8 cellular contexts compared by ENCODE assay signal in genomic region chr5:78983601-78984000, GRCh38. TPM values are rescaled to one million over a fixed set of nuclear protein-coding genes. Genes with fewer than 3 reads are reported as not detected.
DNase-seq lines count a peak whose midpoint lies in the region; ATAC-seq and TF ChIP-seq lines count a peak whose summit lies in the region.

No MANE protein-coding gene starts in this region.

- no peak for TF ChIP-seq EP300 in esophagus muscularis mucosa (IDR thresholded peaks at IDR 0.05)

- H3K4me3 ChIP-seq in esophagus muscularis mucosa (peak overlapping the region; percentile 79 to 88 (median 86)), retinal pigment epithelial cell (ENCODE audit: low read length) (peak overlapping the region; percentile 70)

- WGBS in esophagus muscularis mucosa: 66% methylated on average over 5 of the region's 5 CpGs

- H3K9me3 ChIP-seq in esophagus muscularis mucosa: no peaks in the 10 kb centered on the region

- TF ChIP-seq POLR2A in esophagus muscularis mucosa (IDR thresholded peaks at IDR 0.05; ENCODE audit: low read depth): no peak

- peak; percentile 25 for DNase-seq in GM10266 (ENCODE audit: extremely low spot score)
- peak; percentile 55 for DNase-seq in OCI-M1 (lab: John Stamatoyannopoulos, UW)
- DNase-seq in esophagus muscularis mucosa (ENCODE audit: extremely low spot score): no peak
- DNase-seq in retinal pigment epithelial cell (ENCODE audit: low read depth): no peak
- no peak for DNase-seq in DMS153 (lab: John Stamatoyannopoulos, UW)
- DNase-seq in NCI-H69 (lab: John Stamatoyannopoulos, UW): no peak

- H3K36me3 ChIP-seq in esophagus muscularis mucosa: no peaks in the 10 kb centered on the region

- ATAC-seq in HG03025 (IDR thresholded peaks at IDR 0.05; ENCODE audit: low FRiP score, unreplicated experiment): no peak
- no peak for ATAC-seq in GM18858 (IDR thresholded peaks at IDR 0.05; ENCODE audit: unreplicated experiment)

- TF ChIP-seq CTCF in GM10266 (IDR thresholded peaks at IDR 0.05; ENCODE audit: control insufficient read depth, insufficient read depth, low read depth, missing control alignments) (no peak), esophagus muscularis mucosa (IDR thresholded peaks at IDR 0.05) (no peak), retinal pigment epithelial cell (conservative IDR thresholded peaks at IDR 0.05; ENCODE audit: low read depth, low read length) (no peak)

- intact Hi-C loops in esophagus muscularis mucosa (cut with DNase I): loop anchor here (5.0 kb wide), 1 partner anchor 39 kb away; no protein-coding TSS in a partner anchor

- H3K27ac ChIP-seq in esophagus muscularis mucosa (replicated peaks in 1 of 4): peak overlapping the region; percentile 96 to 99 (median 98)

- no peaks in the 10 kb centered on the region for H3K27me3 ChIP-seq in esophagus muscularis mucosa

- peaks cover 15 to 61% (median 47%) of the 10 kb centered on the region in 4 donors for H3K4me1 ChIP-seq in esophagus muscularis mucosa

RNA-seq across cellular contexts. Expression of gene ARSB, which starts 1.5 kb away (rescaled TPM):
- total RNA-seq in esophagus muscularis mucosa: 100 to 1,000 TPM in 1 of 4 donors, 10 to 100 TPM in 3; 58.0 to 103 (median 67.5) TPM

Comparison
In these comparisons a context has a peak if more than half of its experiments do, and no peak if none do; other contexts are left out.
1. DNase-seq: peak in GM10266 (single experiment) and OCI-M1 (single experiment); none in esophagus muscularis mucosa (single experiment), retinal pigment epithelial cell (single experiment), DMS153 (single experiment) and NCI-H69 (single experiment).